ENCODE assay signal across 17 cellular contexts in genomic region chr11:46519351-46519750, GRCh38.
"Had no signal": no experiment of that assay in that cellular context is flagged by ENCODE, and none has a peak within 500 bp of the region (broad histone marks: within the 10 kb centered on the region; RNA-seq: fewer than 3 reads in every experiment).

No MANE protein-coding gene starts in this region.

- H3K4me3 Mint-ChIP-seq: activated B cell treated with CpG ODN at 0.5 μM for 24 hours; activated CD4-positive, alpha-beta memory T cell treated with anti-CD3 and anti-CD28 coated beads for 36 hours; activated naive CD4-positive, alpha-beta T cell treated with anti-CD3 and anti-CD28 coated beads for 36 hours had no signal

- DNase-seq: activated B cell treated with CpG ODN at 0.5 μM for 24 hours; activated CD4-positive, alpha-beta memory T cell treated with anti-CD3 and anti-CD28 coated beads for 36 hours; activated CD4-positive, alpha-beta T cell treated with anti-CD3 and anti-CD28 coated beads for 4 hours; activated naive CD4-positive, alpha-beta T cell treated with anti-CD3 and anti-CD28 coated beads for 36 hours; cortex of kidney; foreskin fibroblast; midbrain; psoas muscle; right cardiac atrium; stimulated activated naive CD8-positive, alpha-beta T cell treated with anti-CD3 and anti-CD28 coated beads, Interleukin-15, Interleukin-2, amounts not matched to agents 100 U/mL and 50 U/mL, for 24 hours; substantia nigra; tibial artery had no signal

- H3K36me3 ChIP-seq: breast epithelium, tibial artery, vagina had no signal

- H3K9me3 Mint-ChIP-seq: activated B cell treated with CpG ODN at 0.5 μM for 24 hours; activated CD4-positive, alpha-beta memory T cell treated with anti-CD3 and anti-CD28 coated beads for 36 hours; activated naive CD4-positive, alpha-beta T cell treated with anti-CD3 and anti-CD28 coated beads for 36 hours; activated T-helper 2 cell treated with anti-CD3 and anti-CD28 coated beads, Interferon-gamma antibody, Interleukin-2, Interleukin-4, amounts not matched to agents 10 μg/mL and 5 μg/mL and 100 μg/mL, durations not matched to agents 14 hours and 24 hours and 36 hours had no signal

- H3K36me3 Mint-ChIP-seq: activated CD4-positive, alpha-beta memory T cell treated with anti-CD3 and anti-CD28 coated beads for 36 hours had no signal

- ATAC-seq: psoas muscle; right cardiac atrium; stimulated activated naive CD8-positive, alpha-beta T cell treated with anti-CD3 and anti-CD28 coated beads, Interleukin-15, Interleukin-2, amounts not matched to agents 100 U/mL and 50 U/mL, for 24 hours had no signal

- H3K27me3 Mint-ChIP-seq: activated B cell treated with CpG ODN at 0.5 μM for 24 hours; activated CD4-positive, alpha-beta memory T cell treated with anti-CD3 and anti-CD28 coated beads for 36 hours had no signal

- H3K4me3 ChIP-seq: breast epithelium, hepatocyte, psoas muscle, skin epidermis, tibial artery, vagina had no signal

- H3K9me3 ChIP-seq: breast epithelium, psoas muscle, tibial artery, vagina had no signal

- H3K27ac ChIP-seq: breast epithelium, hepatocyte, psoas muscle, tibial artery, vagina had no signal

- H3K27ac Mint-ChIP-seq: activated B cell treated with CpG ODN at 0.5 μM for 24 hours; activated CD4-positive, alpha-beta memory T cell treated with anti-CD3 and anti-CD28 coated beads for 36 hours; activated naive CD4-positive, alpha-beta T cell treated with anti-CD3 and anti-CD28 coated beads for 36 hours; activated T-helper 2 cell treated with anti-CD3 and anti-CD28 coated beads, Interferon-gamma antibody, Interleukin-2, Interleukin-4, amounts not matched to agents 10 μg/mL and 5 μg/mL and 100 μg/mL, durations not matched to agents 14 hours and 24 hours and 36 hours had no signal

- H3K27me3 ChIP-seq: breast epithelium, hepatocyte, tibial artery, vagina had no signal
